In genomic region chr1:72282271-72282656, GRCh38 we compare ENCODE assay signal across 8 cellular contexts. TPM values are rescaled to one million over a fixed set of nuclear protein-coding genes. Genes with fewer than 3 reads are reported as not detected.
DNase-seq lines count a peak whose midpoint lies in the region; ATAC-seq lines count a peak whose summit lies in the region.

TSS of gene NEGR1 (minus strand) at chr1:72282539.

- peak within 1 kb of the TSS; percentile 19 to 33 for H3K27ac Mint-ChIP-seq in effector memory CD8-positive, alpha-beta T cell

- no peaks in the 10 kb centered on the region for H3K36me3 Mint-ChIP-seq in effector memory CD8-positive, alpha-beta T cell (ENCODE audit: insufficient read depth)

- H3K27ac ChIP-seq in SK-N-MC (peak within 1 kb of the TSS; percentile 65), subcutaneous abdominal adipose tissue (ENCODE audit: low read depth, low read length) (peak within 1 kb of the TSS; percentile 83)

- ATAC-seq in effector memory CD8-positive, alpha-beta T cell (replicated peaks), result peak; percentile 13
- no peak for ATAC-seq in HG03196 (IDR thresholded peaks at IDR 0.05; ENCODE audit: unreplicated experiment)

- no peak within 1 kb of the TSS for H3K4me3 Mint-ChIP-seq in effector memory CD8-positive, alpha-beta T cell

- peaks cover 47% of the 10 kb centered on the region for H3K27me3 ChIP-seq in HAP-1 (ENCODE audit: low read depth)
- peaks cover 0 to 3% (median 0%) of the 10 kb centered on the region in 5 donors for H3K27me3 ChIP-seq in subcutaneous abdominal adipose tissue (ENCODE audit: control insufficient read depth in 5 of 5, insufficient read depth in 4 of 5, low read length in 5 of 5)

- H3K36me3 ChIP-seq in HAP-1 (replicated peaks), result no peaks in the 10 kb centered on the region
- no peaks in the 10 kb centered on the region for H3K36me3 ChIP-seq in SK-N-MC (ENCODE audit: insufficient read depth, low read length)
- no peaks in the 10 kb centered on the region for H3K36me3 ChIP-seq in subcutaneous abdominal adipose tissue (ENCODE audit: control insufficient read depth in 5 of 5, insufficient read depth in 5 of 5, low read length in 5 of 5)

- H3K9ac ChIP-seq in SK-N-MC (ENCODE audit: insufficient read length), result peak within 1 kb of the TSS; percentile 70
- H3K9ac ChIP-seq in subcutaneous abdominal adipose tissue (ENCODE audit: low read length in 5 of 5), result peak within 1 kb of the TSS in 4 of 5 donors; percentile 38 to 69 (median 58)

- DNase-seq in AG08396 (ENCODE audit: low spot score) (peak; percentile 48), HAP-1 (ENCODE audit: low spot score in 2 of 2) (peak in 1 of 2 experiments; percentile 47), SK-N-MC (ENCODE audit: low read depth, low spot score) (no peak), lung microvascular endothelial cell (ENCODE audit: low read depth in 2 of 2) (peak; percentile 46 to 65), KG1 (lab: John Stamatoyannopoulos, UW) (no peak)
- DNase-seq in effector memory CD8-positive, alpha-beta T cell, result no peak

- H3K4me1 ChIP-seq in HAP-1, result peaks cover 8% of the 10 kb centered on the region
- H3K4me1 ChIP-seq in subcutaneous abdominal adipose tissue (ENCODE audit: control insufficient read depth in 5 of 5, insufficient read depth in 5 of 5, low read length in 5 of 5), result peaks cover 4 to 33% (median 28%) of the 10 kb centered on the region in 5 donors

- in situ Hi-C loops in HAP-1 (cut with MboI; ENCODE audit: low sequenced_read_pairs), result no loop called here

- peaks cover 7% of the 10 kb centered on the region in 2 donors for H3K4me1 Mint-ChIP-seq in effector memory CD8-positive, alpha-beta T cell (ENCODE audit: low read depth in 2 of 2)

- H3K27me3 Mint-ChIP-seq in effector memory CD8-positive, alpha-beta T cell, result no peaks in the 10 kb centered on the region

- H3K4me3 ChIP-seq in HAP-1, result peak within 1 kb of the TSS; percentile 28
- peak within 1 kb of the TSS; percentile 92 for H3K4me3 ChIP-seq in SK-N-MC
- peak within 1 kb of the TSS; percentile 86 to 96 (median 91) for H3K4me3 ChIP-seq in subcutaneous abdominal adipose tissue (ENCODE audit: low read depth in 1 of 5, low read length in 5 of 5)

- H3K9me3 Mint-ChIP-seq in effector memory CD8-positive, alpha-beta T cell, result peaks cover 0 to 7% of the 10 kb centered on the region in 2 donors

- H3K9me3 ChIP-seq in HAP-1 (no peaks in the 10 kb centered on the region), SK-N-MC (ENCODE audit: low read depth, low read length) (no peaks in the 10 kb centered on the region), subcutaneous abdominal adipose tissue (ENCODE audit: control insufficient read depth in 5 of 5, low read length in 5 of 5) (no peaks in the 10 kb centered on the region)

RNA-seq across cellular contexts. Expression of gene NEGR1, which starts in this region (rescaled TPM):
- under 0.01 and 0.44 TPM in 2 replicates for total RNA-seq in lung microvascular endothelial cell

Comparison
In these comparisons a context has a peak if more than half of its experiments do, and no peak if none do; other contexts are left out.
1. Peak in DNase-seq in lung microvascular endothelial cell; RNA of the gene not detected or under 1 TPM.
2. H3K4me3 ChIP-seq: peak in every context shown above with its lines; median percentile 92 in SK-N-MC; 91 in subcutaneous abdominal adipose tissue; 28 in HAP-1.